ENCODE assay signal across 1 cellular context in the genomic region with DNA sequence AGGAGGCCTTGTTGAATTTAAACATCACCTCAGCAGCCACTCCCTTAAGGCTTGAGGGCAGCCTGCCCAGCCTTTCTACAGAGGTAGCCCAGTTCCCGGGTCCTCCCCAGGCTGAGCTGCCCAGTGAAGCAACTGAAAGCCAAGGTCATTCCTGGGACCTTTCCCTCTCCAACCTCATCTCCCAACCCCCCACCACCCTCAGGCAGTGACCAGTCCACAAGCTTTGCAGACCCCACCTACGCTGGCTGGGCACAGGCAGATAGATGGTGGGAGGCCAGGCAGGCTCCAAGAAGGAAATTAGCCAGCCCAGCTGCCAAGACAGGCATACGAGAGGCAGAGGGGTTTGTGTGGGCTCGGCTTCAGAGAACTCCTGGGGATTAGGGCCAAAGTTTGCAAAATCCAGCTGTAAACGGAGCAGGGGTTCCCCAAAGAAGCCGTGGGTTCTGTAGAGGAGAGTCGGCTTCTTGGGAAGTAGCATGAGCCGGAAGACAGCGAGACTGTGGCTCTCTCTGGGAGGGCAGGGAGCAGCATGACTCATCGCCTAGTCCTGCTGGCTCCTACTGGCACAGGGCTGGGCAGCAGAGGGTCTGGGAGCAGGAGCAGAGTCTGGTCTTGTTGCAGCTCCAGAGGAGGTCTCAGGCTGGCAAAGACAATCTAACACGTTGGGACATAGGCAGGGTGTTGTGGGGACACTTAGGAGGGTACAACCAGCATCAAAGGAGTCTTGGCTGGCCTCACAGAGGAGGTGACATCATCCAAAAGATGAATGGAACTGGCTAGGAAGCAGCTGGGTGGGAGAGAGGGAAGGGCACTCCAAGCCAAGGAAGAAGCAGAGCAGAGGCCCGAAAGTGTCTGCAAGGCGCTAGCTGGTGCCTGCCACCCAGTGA.
TF ChIP-seq lines count a peak whose summit lies in the region.

No MANE protein-coding gene starts in this region.

TF ChIP-seq in K562, 482 proteins besides CTCF, POLR2A, EP300 and RAD21 (continued from another document and continues in another):
- TF ChIP-seq C11orf30 (IDR thresholded peaks at IDR 0.05; ENCODE audit: low read depth), result no peak
- no peak for TF ChIP-seq TGIF2 (CRISPR knock-in tag; IDR thresholded peaks at IDR 0.05)
- TF ChIP-seq SIN3B (IDR thresholded peaks at IDR 0.05; ENCODE audit: low read depth), result no peak
- TF ChIP-seq TAL1 (IDR thresholded peaks at IDR 0.05), result no peak
- TF ChIP-seq MTF1 (CRISPR knock-in tag; IDR thresholded peaks at IDR 0.05; ENCODE audit: borderline replicate concordance), result no peak
- TF ChIP-seq HMG20B (CRISPR knock-in tag; IDR thresholded peaks at IDR 0.05), result no peak
- no peak for TF ChIP-seq GATAD2B (IDR thresholded peaks at IDR 0.05; ENCODE audit: borderline replicate concordance)
- TF ChIP-seq CXXC5 (CRISPR knock-in tag; IDR thresholded peaks at IDR 0.05), result no peak
- TF ChIP-seq SRSF9 (IDR thresholded peaks at IDR 0.05; ENCODE audit: borderline replicate concordance, low read depth, low read length), result no peak
- TF ChIP-seq FUS (optimal IDR thresholded peaks at IDR 0.05; ENCODE audit: low read depth, low read length), result no peak
- TF ChIP-seq, protein P1, sequence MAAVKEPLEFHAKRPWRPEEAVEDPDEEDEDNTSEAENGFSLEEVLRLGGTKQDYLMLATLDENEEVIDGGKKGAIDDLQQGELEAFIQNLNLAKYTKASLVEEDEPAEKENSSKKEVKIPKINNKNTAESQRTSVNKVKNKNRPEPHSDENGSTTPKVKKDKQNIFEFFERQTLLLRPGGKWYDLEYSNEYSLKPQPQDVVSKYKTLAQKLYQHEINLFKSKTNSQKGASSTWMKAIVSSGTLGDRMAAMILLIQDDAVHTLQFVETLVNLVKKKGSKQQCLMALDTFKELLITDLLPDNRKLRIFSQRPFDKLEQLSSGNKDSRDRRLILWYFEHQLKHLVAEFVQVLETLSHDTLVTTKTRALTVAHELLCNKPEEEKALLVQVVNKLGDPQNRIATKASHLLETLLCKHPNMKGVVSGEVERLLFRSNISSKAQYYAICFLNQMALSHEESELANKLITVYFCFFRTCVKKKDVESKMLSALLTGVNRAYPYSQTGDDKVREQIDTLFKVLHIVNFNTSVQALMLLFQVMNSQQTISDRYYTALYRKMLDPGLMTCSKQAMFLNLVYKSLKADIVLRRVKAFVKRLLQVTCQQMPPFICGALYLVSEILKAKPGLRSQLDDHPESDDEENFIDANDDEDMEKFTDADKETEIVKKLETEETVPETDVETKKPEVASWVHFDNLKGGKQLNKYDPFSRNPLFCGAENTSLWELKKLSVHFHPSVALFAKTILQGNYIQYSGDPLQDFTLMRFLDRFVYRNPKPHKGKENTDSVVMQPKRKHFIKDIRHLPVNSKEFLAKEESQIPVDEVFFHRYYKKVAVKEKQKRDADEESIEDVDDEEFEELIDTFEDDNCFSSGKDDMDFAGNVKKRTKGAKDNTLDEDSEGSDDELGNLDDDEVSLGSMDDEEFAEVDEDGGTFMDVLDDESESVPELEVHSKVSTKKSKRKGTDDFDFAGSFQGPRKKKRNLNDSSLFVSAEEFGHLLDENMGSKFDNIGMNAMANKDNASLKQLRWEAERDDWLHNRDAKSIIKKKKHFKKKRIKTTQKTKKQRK (IDR thresholded peaks at IDR 0.05; ENCODE audit: borderline replicate concordance, low read depth, low read length), result no peak
- no peak for TF ChIP-seq SMC3 (conservative IDR thresholded peaks at IDR 0.05; ENCODE audit: insufficient read depth, low read depth, low read length)
- TF ChIP-seq, protein P2, sequence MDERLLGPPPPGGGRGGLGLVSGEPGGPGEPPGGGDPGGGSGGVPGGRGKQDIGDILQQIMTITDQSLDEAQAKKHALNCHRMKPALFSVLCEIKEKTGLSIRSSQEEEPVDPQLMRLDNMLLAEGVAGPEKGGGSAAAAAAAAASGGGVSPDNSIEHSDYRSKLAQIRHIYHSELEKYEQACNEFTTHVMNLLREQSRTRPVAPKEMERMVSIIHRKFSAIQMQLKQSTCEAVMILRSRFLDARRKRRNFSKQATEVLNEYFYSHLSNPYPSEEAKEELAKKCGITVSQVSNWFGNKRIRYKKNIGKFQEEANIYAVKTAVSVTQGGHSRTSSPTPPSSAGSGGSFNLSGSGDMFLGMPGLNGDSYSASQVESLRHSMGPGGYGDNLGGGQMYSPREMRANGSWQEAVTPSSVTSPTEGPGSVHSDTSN (CRISPR knock-in tag; IDR thresholded peaks at IDR 0.05; ENCODE audit: low read depth), result no peak
- TF ChIP-seq, protein P2 (tag; conservative IDR thresholded peaks at IDR 0.05; ENCODE audit: low read depth), result no peak
- TF ChIP-seq CC2D1A (IDR thresholded peaks at IDR 0.05), result no peak
- no peak for TF ChIP-seq ZNF347 (CRISPR knock-in tag; IDR thresholded peaks at IDR 0.05; ENCODE audit: low read depth)
- no peak for TF ChIP-seq ZFP1 (CRISPR knock-in tag; IDR thresholded peaks at IDR 0.05)
- TF ChIP-seq WHSC1 (IDR thresholded peaks at IDR 0.05; ENCODE audit: low read length), result no peak
- TF ChIP-seq JUN (IDR thresholded peaks at IDR 0.05; ENCODE audit: borderline replicate concordance, low read depth, low read length), result peak; percentile 75; the same call in 1 of the 2 replicates
- TF ChIP-seq JUN (CRISPR knock-in tag; IDR thresholded peaks at IDR 0.05; ENCODE audit: borderline replicate concordance), result no peak
- TF ChIP-seq RBM14 (IDR thresholded peaks at IDR 0.05; ENCODE audit: borderline replicate concordance, insufficient read depth, low read depth, low read length), result no peak
- no peak for TF ChIP-seq L3MBTL2 (IDR thresholded peaks at IDR 0.05)
- TF ChIP-seq ETV5 (CRISPR knock-in tag; IDR thresholded peaks at IDR 0.05; ENCODE audit: low read depth), result no peak
- no peak for TF ChIP-seq TRIM28 (IDR thresholded peaks at IDR 0.05)
- TF ChIP-seq, protein P3, sequence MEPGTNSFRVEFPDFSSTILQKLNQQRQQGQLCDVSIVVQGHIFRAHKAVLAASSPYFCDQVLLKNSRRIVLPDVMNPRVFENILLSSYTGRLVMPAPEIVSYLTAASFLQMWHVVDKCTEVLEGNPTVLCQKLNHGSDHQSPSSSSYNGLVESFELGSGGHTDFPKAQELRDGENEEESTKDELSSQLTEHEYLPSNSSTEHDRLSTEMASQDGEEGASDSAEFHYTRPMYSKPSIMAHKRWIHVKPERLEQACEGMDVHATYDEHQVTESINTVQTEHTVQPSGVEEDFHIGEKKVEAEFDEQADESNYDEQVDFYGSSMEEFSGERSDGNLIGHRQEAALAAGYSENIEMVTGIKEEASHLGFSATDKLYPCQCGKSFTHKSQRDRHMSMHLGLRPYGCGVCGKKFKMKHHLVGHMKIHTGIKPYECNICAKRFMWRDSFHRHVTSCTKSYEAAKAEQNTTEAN (CRISPR knock-in tag; IDR thresholded peaks at IDR 0.05), result no peak
- no peak for TF ChIP-seq POLR2B (IDR thresholded peaks at IDR 0.05; ENCODE audit: low read depth, partially characterized antibody)
- peak; percentile 46 for TF ChIP-seq ZFP36 (IDR thresholded peaks at IDR 0.05; ENCODE audit: low read depth, low read length, partially characterized antibody)
- TF ChIP-seq, protein P4, sequence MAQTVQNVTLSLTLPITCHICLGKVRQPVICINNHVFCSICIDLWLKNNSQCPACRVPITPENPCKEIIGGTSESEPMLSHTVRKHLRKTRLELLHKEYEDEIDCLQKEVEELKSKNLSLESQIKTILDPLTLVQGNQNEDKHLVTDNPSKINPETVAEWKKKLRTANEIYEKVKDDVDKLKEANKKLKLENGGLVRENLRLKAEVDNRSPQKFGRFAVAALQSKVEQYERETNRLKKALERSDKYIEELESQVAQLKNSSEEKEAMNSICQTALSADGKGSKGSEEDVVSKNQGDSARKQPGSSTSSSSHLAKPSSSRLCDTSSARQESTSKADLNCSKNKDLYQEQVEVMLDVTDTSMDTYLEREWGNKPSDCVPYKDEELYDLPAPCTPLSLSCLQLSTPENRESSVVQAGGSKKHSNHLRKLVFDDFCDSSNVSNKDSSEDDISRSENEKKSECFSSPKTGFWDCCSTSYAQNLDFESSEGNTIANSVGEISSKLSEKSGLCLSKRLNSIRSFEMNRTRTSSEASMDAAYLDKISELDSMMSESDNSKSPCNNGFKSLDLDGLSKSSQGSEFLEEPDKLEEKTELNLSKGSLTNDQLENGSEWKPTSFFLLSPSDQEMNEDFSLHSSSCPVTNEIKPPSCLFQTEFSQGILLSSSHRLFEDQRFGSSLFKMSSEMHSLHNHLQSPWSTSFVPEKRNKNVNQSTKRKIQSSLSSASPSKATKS (CRISPR knock-in tag; IDR thresholded peaks at IDR 0.05), result no peak
- TF ChIP-seq ZNF274 (IDR thresholded peaks at IDR 0.05; ENCODE audit: borderline replicate concordance, low read depth, low read length), result no peak
- TF ChIP-seq, protein P5, sequence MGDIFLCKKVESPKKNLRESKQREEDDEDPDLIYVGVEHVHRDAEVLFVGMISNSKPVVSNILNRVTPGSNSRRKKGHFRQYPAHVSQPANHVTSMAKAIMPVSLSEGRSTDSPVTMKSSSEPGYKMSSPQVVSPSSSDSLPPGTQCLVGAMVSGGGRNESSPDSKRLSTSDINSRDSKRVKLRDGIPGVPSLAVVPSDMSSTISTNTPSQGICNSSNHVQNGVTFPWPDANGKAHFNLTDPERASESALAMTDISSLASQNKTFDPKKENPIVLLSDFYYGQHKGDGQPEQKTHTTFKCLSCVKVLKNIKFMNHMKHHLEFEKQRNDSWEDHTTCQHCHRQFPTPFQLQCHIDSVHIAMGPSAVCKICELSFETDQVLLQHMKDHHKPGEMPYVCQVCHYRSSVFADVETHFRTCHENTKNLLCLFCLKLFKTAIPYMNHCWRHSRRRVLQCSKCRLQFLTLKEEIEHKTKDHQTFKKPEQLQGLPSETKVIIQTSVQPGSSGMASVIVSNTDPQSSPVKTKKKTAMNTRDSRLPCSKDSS (IDR thresholded peaks at IDR 0.05; ENCODE audit: low read depth, partially characterized antibody), result no peak
- TF ChIP-seq NRF1 (conservative IDR thresholded peaks at IDR 0.05 in 1 of 2, IDR thresholded peaks at IDR 0.05 in 1 of 2), result no peak
- TF ChIP-seq ZNF175 (CRISPR knock-in tag; IDR thresholded peaks at IDR 0.05; ENCODE audit: low read depth), result 0 out of 2 replicates have a peak, but pooled peaks have one; percentile 44
- TF ChIP-seq, protein P6, sequence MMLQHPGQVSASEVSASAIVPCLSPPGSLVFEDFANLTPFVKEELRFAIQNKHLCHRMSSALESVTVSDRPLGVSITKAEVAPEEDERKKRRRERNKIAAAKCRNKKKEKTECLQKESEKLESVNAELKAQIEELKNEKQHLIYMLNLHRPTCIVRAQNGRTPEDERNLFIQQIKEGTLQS (IDR thresholded peaks at IDR 0.05), result peak; percentile 96
- TF ChIP-seq, protein P6 (CRISPR knock-in tag; conservative IDR thresholded peaks at IDR 0.05), result 0 out of 2 replicates have a peak, but pooled peaks have one; percentile 46
- TF ChIP-seq, protein P7, sequence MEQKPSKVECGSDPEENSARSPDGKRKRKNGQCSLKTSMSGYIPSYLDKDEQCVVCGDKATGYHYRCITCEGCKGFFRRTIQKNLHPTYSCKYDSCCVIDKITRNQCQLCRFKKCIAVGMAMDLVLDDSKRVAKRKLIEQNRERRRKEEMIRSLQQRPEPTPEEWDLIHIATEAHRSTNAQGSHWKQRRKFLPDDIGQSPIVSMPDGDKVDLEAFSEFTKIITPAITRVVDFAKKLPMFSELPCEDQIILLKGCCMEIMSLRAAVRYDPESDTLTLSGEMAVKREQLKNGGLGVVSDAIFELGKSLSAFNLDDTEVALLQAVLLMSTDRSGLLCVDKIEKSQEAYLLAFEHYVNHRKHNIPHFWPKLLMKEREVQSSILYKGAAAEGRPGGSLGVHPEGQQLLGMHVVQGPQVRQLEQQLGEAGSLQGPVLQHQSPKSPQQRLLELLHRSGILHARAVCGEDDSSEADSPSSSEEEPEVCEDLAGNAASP (IDR thresholded peaks at IDR 0.05), result no peak
- TF ChIP-seq BCL6 (CRISPR knock-in tag; IDR thresholded peaks at IDR 0.05), result no peak
- TF ChIP-seq, protein P8, sequence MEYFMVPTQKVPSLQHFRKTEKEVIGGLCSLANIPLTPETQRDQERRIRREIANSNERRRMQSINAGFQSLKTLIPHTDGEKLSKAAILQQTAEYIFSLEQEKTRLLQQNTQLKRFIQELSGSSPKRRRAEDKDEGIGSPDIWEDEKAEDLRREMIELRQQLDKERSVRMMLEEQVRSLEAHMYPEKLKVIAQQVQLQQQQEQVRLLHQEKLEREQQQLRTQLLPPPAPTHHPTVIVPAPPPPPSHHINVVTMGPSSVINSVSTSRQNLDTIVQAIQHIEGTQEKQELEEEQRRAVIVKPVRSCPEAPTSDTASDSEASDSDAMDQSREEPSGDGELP (CRISPR knock-in tag; IDR thresholded peaks at IDR 0.05; ENCODE audit: borderline replicate concordance), result no peak
- TF ChIP-seq, protein P9, sequence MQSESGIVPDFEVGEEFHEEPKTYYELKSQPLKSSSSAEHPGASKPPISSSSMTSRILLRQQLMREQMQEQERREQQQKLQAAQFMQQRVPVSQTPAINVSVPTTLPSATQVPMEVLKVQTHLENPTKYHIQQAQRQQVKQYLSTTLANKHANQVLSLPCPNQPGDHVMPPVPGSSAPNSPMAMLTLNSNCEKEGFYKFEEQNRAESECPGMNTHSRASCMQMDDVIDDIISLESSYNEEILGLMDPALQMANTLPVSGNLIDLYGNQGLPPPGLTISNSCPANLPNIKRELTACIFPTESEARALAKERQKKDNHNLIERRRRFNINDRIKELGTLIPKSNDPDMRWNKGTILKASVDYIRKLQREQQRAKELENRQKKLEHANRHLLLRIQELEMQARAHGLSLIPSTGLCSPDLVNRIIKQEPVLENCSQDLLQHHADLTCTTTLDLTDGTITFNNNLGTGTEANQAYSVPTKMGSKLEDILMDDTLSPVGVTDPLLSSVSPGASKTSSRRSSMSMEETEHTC (IDR thresholded peaks at IDR 0.05), result no peak
- no peak for TF ChIP-seq TARDBP (IDR thresholded peaks at IDR 0.05)
- no peak for TF ChIP-seq ZNF780A (CRISPR knock-in tag; IDR thresholded peaks at IDR 0.05)
- TF ChIP-seq MEF2A (IDR thresholded peaks at IDR 0.05; ENCODE audit: control insufficient read depth, low read depth, low read length), result no peak
- TF ChIP-seq ATF7 (IDR thresholded peaks at IDR 0.05), result peak; percentile 73
- TF ChIP-seq, protein P10, sequence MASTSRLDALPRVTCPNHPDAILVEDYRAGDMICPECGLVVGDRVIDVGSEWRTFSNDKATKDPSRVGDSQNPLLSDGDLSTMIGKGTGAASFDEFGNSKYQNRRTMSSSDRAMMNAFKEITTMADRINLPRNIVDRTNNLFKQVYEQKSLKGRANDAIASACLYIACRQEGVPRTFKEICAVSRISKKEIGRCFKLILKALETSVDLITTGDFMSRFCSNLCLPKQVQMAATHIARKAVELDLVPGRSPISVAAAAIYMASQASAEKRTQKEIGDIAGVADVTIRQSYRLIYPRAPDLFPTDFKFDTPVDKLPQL (IDR thresholded peaks at IDR 0.05; ENCODE audit: extremely low read depth, insufficient read length), result no peak
- TF ChIP-seq ZC3H4 (CRISPR knock-in tag; IDR thresholded peaks at IDR 0.05; ENCODE audit: borderline replicate concordance), result no peak
- peak; percentile 62 for TF ChIP-seq DPF2 (IDR thresholded peaks at IDR 0.05)
- TF ChIP-seq SREBF1 (IDR thresholded peaks at IDR 0.05; ENCODE audit: borderline replicate concordance, low read depth, low read length), result no peak
- TF ChIP-seq MEIS2 (IDR thresholded peaks at IDR 0.05; ENCODE audit: partially characterized antibody), result no peak
